17 cellular contexts compared by ENCODE assay signal in the genomic region with DNA sequence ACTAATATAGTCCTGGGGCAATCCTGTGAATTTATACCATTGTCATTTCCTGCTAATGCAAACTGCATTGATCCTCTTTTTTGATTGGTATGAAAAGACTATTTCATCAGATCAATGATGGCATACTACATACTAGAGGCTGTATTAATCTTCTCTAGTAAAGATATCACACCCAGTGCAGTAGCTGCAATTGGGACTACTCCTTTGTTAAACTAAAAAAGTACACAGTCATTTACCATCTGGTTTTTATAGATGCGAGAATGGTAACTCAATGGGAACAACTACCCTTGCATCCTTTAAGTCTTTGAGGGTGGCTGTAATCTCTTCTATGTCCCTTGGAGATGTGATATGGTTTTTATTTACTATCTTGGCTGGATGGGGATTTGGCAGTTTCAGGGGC.
"Had no signal": no experiment of that assay in that cellular context is flagged by ENCODE, and none has a peak within 500 bp of the region (broad histone marks: within the 10 kb centered on the region; RNA-seq: fewer than 3 reads in every experiment).

No MANE protein-coding gene starts in this region.

- H3K36me3 Mint-ChIP-seq: activated CD4-positive, alpha-beta memory T cell treated with anti-CD3 and anti-CD28 coated beads for 36 hours had no signal

- H3K4me3 Mint-ChIP-seq: activated B cell treated with CpG ODN at 0.5 μM for 24 hours; activated CD4-positive, alpha-beta memory T cell treated with anti-CD3 and anti-CD28 coated beads for 36 hours; activated CD4-positive, alpha-beta T cell treated with anti-CD3 and anti-CD28 coated beads, Interleukin-2, amount 10 ng/mL, durations not matched to agents 7 days and 5 days; activated naive CD4-positive, alpha-beta T cell treated with anti-CD3 and anti-CD28 coated beads for 36 hours; activated naive CD8-positive, alpha-beta T cell treated with anti-CD3 and anti-CD28 coated beads for 36 hours; activated T-cell treated with anti-CD3 and anti-CD28 coated beads, Interleukin-2, amount 50 U/mL, for 4 hours had no signal

- H3K27ac Mint-ChIP-seq: activated B cell treated with CpG ODN at 0.5 μM for 24 hours; activated CD4-positive, alpha-beta memory T cell treated with anti-CD3 and anti-CD28 coated beads for 36 hours; activated CD4-positive, alpha-beta T cell treated with anti-CD3 and anti-CD28 coated beads, Interleukin-2, amount 10 ng/mL, durations not matched to agents 7 days and 5 days; activated naive CD4-positive, alpha-beta T cell treated with anti-CD3 and anti-CD28 coated beads for 36 hours; activated naive CD8-positive, alpha-beta T cell treated with anti-CD3 and anti-CD28 coated beads for 36 hours had no signal

- H3K27ac ChIP-seq: breast epithelium had no signal

- H3K27me3 Mint-ChIP-seq: activated B cell treated with CpG ODN at 0.5 μM for 24 hours; activated CD4-positive, alpha-beta memory T cell treated with anti-CD3 and anti-CD28 coated beads for 36 hours; activated CD4-positive, alpha-beta T cell treated with anti-CD3 and anti-CD28 coated beads, Interleukin-2, amount 10 ng/mL, durations not matched to agents 7 days and 5 days; activated naive CD8-positive, alpha-beta T cell treated with anti-CD3 and anti-CD28 coated beads for 36 hours had no signal

- DNase-seq: activated B cell treated with CpG ODN at 0.5 μM for 24 hours; activated CD4-positive, alpha-beta memory T cell treated with anti-CD3 and anti-CD28 coated beads for 36 hours; activated CD4-positive, alpha-beta T cell treated with anti-CD3 and anti-CD28 coated beads for 1 hour; activated CD4-positive, alpha-beta T cell treated with anti-CD3 and anti-CD28 coated beads, Interleukin-2, amount 10 ng/mL, durations not matched to agents 7 days and 5 days; activated CD8-positive, alpha-beta memory T cell treated with anti-CD3 and anti-CD28 coated beads for 24 hours; activated gamma-delta T cell; activated naive CD4-positive, alpha-beta T cell treated with anti-CD3 and anti-CD28 coated beads for 36 hours; activated naive CD8-positive, alpha-beta T cell treated with anti-CD3 and anti-CD28 coated beads for 36 hours; activated T-cell treated with anti-CD3 and anti-CD28 coated beads, Interleukin-2, amount 50 U/mL, for 4 hours; caudate nucleus; Kasumi-1; NCI-H1048; NCI-H1930; NCI-H226; SIG-M5; T-helper 2 cell had no signal

- H3K36me3 ChIP-seq: breast epithelium had no signal

- ATAC-seq: activated T-cell treated with anti-CD3 and anti-CD28 coated beads, Interleukin-2, amount 50 U/mL, for 4 hours had no signal
